In genomic region chr6:44064089-44064947, GRCh38 we compare ENCODE assay signal across 10 cellular contexts.
DNase-seq lines count a peak whose midpoint lies in the region; ATAC-seq, FAIRE-seq and TF ChIP-seq lines count a peak whose summit lies in the region.
"Had no signal": no experiment of that assay in that cellular context is flagged by ENCODE, and none has a peak within 500 bp of the region (broad histone marks: within the 10 kb centered on the region; RNA-seq: fewer than 3 reads in every experiment).

No MANE protein-coding gene starts in this region.

- H3K9me3 ChIP-seq in astrocyte (ENCODE audit: insufficient read depth, low read depth, low read length), result no peaks in the 10 kb centered on the region
- H3K9me3 ChIP-seq in keratinocyte (ENCODE audit: control insufficient read depth, low read depth, low read length), result no peaks in the 10 kb centered on the region
- H3K9me3 ChIP-seq in tibial artery, result no peaks in the 10 kb centered on the region

- peak overlapping the region; percentile 39 for H3K4me2 ChIP-seq in astrocyte (ENCODE audit: low read length)
- peak overlapping the region; percentile 1 for H3K4me2 ChIP-seq in keratinocyte (ENCODE audit: control insufficient read depth, extremely low read depth, insufficient read depth, low read depth, low read length)

- H3K36me3 ChIP-seq in astrocyte (ENCODE audit: insufficient read depth, low read length) (no peaks in the 10 kb centered on the region), keratinocyte (ENCODE audit: control insufficient read depth in 2 of 2, extremely low read depth in 1 of 2, insufficient read depth in 2 of 2, low read length in 2 of 2) (no peaks in the 10 kb centered on the region), tibial artery (no peaks in the 10 kb centered on the region)

- H3K27ac ChIP-seq in astrocyte (ENCODE audit: low read depth, low read length) (peak overlapping the region; percentile 81), keratinocyte (ENCODE audit: control insufficient read depth, insufficient read depth, low read length) (peak overlapping the region; percentile 67), tibial artery (no peak overlapping the region)

- H3K4me3 ChIP-seq in astrocyte (ENCODE audit: insufficient read depth, low read depth, low read length), result no peak overlapping the region
- H3K4me3 ChIP-seq in keratinocyte (ENCODE audit: control insufficient read depth in 2 of 3, extremely low read depth in 1 of 3, insufficient read depth in 2 of 3, low read depth in 1 of 3, low read length in 3 of 3), result no peak overlapping the region
- H3K4me3 ChIP-seq in tibial artery, result no peak overlapping the region

- H3K27me3 Mint-ChIP-seq in activated CD4-positive, alpha-beta T cell treated with anti-CD3 and anti-CD28 coated beads for 36 hours, result peaks cover 2% of the 10 kb centered on the region
- H3K27me3 Mint-ChIP-seq in astrocyte (ENCODE audit: low read depth, unreplicated experiment), result peaks cover 2% of the 10 kb centered on the region

- no peaks in the 10 kb centered on the region for H3K9me1 ChIP-seq in keratinocyte (ENCODE audit: control insufficient read depth, extremely low read depth, insufficient read depth, low read length)

- H3K27me3 ChIP-seq in astrocyte (ENCODE audit: insufficient read depth, low read length) (no peaks in the 10 kb centered on the region), keratinocyte (ENCODE audit: control insufficient read depth, extremely low read depth, insufficient read depth, low read length) (no peaks in the 10 kb centered on the region), tibial artery (no peaks in the 10 kb centered on the region)

- dilution Hi-C loops in keratinocyte (cut with MboI; ENCODE audit: extremely low pct_ligation_motif_present, low sequenced_read_pairs), result no loop called here

- H3K4me1 ChIP-seq in astrocyte (ENCODE audit: insufficient read depth, low read length), result peaks cover 56% of the 10 kb centered on the region
- peaks cover 48% of the 10 kb centered on the region for H3K4me1 ChIP-seq in keratinocyte (ENCODE audit: control insufficient read depth, extremely low read depth, insufficient read depth, low read length)
- peaks cover 0 to 35% (median 22%) of the 10 kb centered on the region in 4 donors for H3K4me1 ChIP-seq in tibial artery

- intact Hi-C loops in activated CD4-positive, alpha-beta T cell treated with anti-CD3 and anti-CD28 coated beads for 36 hours (cut with DNase I, micrococcal nuclease), result no loop called here
- intact Hi-C loops in tibial artery (cut with DNase I; ENCODE audit: low total_unique reads), result no loop called here

- FAIRE-seq in astrocyte (lab: Jason Lieb, UNC), result no peak
- FAIRE-seq in keratinocyte (lab: Jason Lieb, UNC), result peak; percentile 23

- CTCF ChIA-PET in activated CD4-positive, alpha-beta T cell treated with anti-CD3 and anti-CD28 coated beads for 36 hours (lab: Charles Lee), result interaction anchor here (0.6 to 1.9 kb wide), 9 partner anchors 8 to 396 kb away, joined by 3 to 14 read pairs (median 3); no protein-coding TSS in a partner anchor

- DNase-seq in activated CD4-positive, alpha-beta T cell treated with anti-CD3 and anti-CD28 coated beads for 36 hours, result peak; percentile 62
- DNase-seq in activated CD4-positive, alpha-beta T cell treated with anti-CD3 and anti-CD28 coated beads, Interleukin-2, amount 50 U/mL, for 4 hours, result no peak
- DNase-seq in astrocyte (ENCODE audit: low read depth), result peak; percentile 99
- no peak for DNase-seq in keratinocyte (ENCODE audit: low read depth, low spot score)
- DNase-seq in tibial artery, result peak; percentile 76 to 80
- DNase-seq in AML-193 (lab: John Stamatoyannopoulos, UW), result no peak
- no peak for DNase-seq in HUDEP-2 (lab: John Stamatoyannopoulos, UW; ENCODE audit: unreplicated experiment in 76 of 76)
- no peak for DNase-seq in NCI-H1930 (lab: John Stamatoyannopoulos, UW)
- DNase-seq: NCI-H2029 had no signal

- TF ChIP-seq CTCF in astrocyte (IDR thresholded peaks at IDR 0.05; ENCODE audit: insufficient read depth, low read depth, low read length) (no peak), keratinocyte (optimal IDR thresholded peaks at IDR 0.05 in 1 of 3, IDR thresholded peaks at IDR 0.05 in 1 of 3, conservative IDR thresholded peaks at IDR 0.05 in 1 of 3; ENCODE audit: extremely low read depth in 1 of 3, insufficient read depth in 2 of 3, low read length in 3 of 3) (no peak), tibial artery (IDR thresholded peaks at IDR 0.05) (no peak)

- peaks cover 4% of the 10 kb centered on the region for H3K9me3 Mint-ChIP-seq in activated CD4-positive, alpha-beta T cell treated with anti-CD3 and anti-CD28 coated beads for 36 hours (ENCODE audit: low read depth)
- peaks cover 5% of the 10 kb centered on the region for H3K9me3 Mint-ChIP-seq in astrocyte (ENCODE audit: unreplicated experiment)

- H3K79me2 ChIP-seq in astrocyte (ENCODE audit: insufficient read depth, low read length), result no peaks in the 10 kb centered on the region
- no peaks in the 10 kb centered on the region for H3K79me2 ChIP-seq in keratinocyte (ENCODE audit: control insufficient read depth, insufficient read depth, low read length)

- H3K27ac Mint-ChIP-seq in activated CD4-positive, alpha-beta T cell treated with anti-CD3 and anti-CD28 coated beads for 36 hours, result no peak overlapping the region
- H3K27ac Mint-ChIP-seq in astrocyte (ENCODE audit: unreplicated experiment), result peak overlapping the region; percentile 83
- H3K27ac Mint-ChIP-seq: B cell had no signal

- H3K36me3 Mint-ChIP-seq in activated CD4-positive, alpha-beta T cell treated with anti-CD3 and anti-CD28 coated beads for 36 hours (ENCODE audit: low read depth), result no peaks in the 10 kb centered on the region
- H3K36me3 Mint-ChIP-seq in astrocyte (ENCODE audit: low read depth, unreplicated experiment), result no peaks in the 10 kb centered on the region

- ATAC-seq in activated CD4-positive, alpha-beta T cell treated with anti-CD3 and anti-CD28 coated beads for 36 hours, result peak; percentile 81

- H2AFZ ChIP-seq in astrocyte (ENCODE audit: low read depth, low read length), result no peak overlapping the region
- H2AFZ ChIP-seq in keratinocyte (ENCODE audit: control insufficient read depth, low read length), result peak overlapping the region; percentile 59

- H3K9ac ChIP-seq in astrocyte (ENCODE audit: low read length), result peak overlapping the region; percentile 58
- H3K9ac ChIP-seq in keratinocyte (ENCODE audit: control insufficient read depth, extremely low read depth, insufficient read depth, low read length), result peak overlapping the region; percentile 39

- no peak overlapping the region for H3K4me3 Mint-ChIP-seq in activated CD4-positive, alpha-beta T cell treated with anti-CD3 and anti-CD28 coated beads for 36 hours
- peak overlapping the region; percentile 5 for H3K4me3 Mint-ChIP-seq in astrocyte (ENCODE audit: unreplicated experiment)
- H3K4me3 Mint-ChIP-seq: B cell had no signal

- no peaks in the 10 kb centered on the region for H4K20me1 ChIP-seq in astrocyte (ENCODE audit: insufficient read depth, low read length)
- H4K20me1 ChIP-seq in keratinocyte (ENCODE audit: control insufficient read depth, extremely low read depth, insufficient read depth, low read length), result no peaks in the 10 kb centered on the region

- POLR2A ChIA-PET in activated CD4-positive, alpha-beta T cell treated with anti-CD3 and anti-CD28 coated beads for 36 hours (lab: Charles Lee), result interaction anchor here (0.6 kb wide), 1 partner anchor 204 kb away, joined by 3 read pairs; no protein-coding TSS in a partner anchor

- peaks cover 8% of the 10 kb centered on the region for H3K4me1 Mint-ChIP-seq in activated CD4-positive, alpha-beta T cell treated with anti-CD3 and anti-CD28 coated beads for 36 hours
- peaks cover 30% of the 10 kb centered on the region for H3K4me1 Mint-ChIP-seq in astrocyte (ENCODE audit: low read depth, unreplicated experiment)
- H3K4me1 Mint-ChIP-seq: B cell had no signal

Comparison
In these comparisons a context has a peak if more than half of its experiments do, and no peak if none do; other contexts are left out.
1. DNase-seq: peak in activated CD4-positive, alpha-beta T cell treated with anti-CD3 and anti-CD28 coated beads for 36 hours (single experiment), astrocyte (single experiment) and tibial artery (2 of 2); none in activated CD4-positive, alpha-beta T cell treated with anti-CD3 and anti-CD28 coated beads, Interleukin-2, amount 50 U/mL, for 4 hours (0 of 2), keratinocyte (single experiment), AML-193 (0 of 2), HUDEP-2 (0 of 76) and NCI-H1930 (0 of 2).
2. H3K27ac ChIP-seq: peak in astrocyte (single experiment) and keratinocyte (single experiment); none in tibial artery (0 of 2).